ENCODE assay signal across 14 cellular contexts in the genomic region with DNA sequence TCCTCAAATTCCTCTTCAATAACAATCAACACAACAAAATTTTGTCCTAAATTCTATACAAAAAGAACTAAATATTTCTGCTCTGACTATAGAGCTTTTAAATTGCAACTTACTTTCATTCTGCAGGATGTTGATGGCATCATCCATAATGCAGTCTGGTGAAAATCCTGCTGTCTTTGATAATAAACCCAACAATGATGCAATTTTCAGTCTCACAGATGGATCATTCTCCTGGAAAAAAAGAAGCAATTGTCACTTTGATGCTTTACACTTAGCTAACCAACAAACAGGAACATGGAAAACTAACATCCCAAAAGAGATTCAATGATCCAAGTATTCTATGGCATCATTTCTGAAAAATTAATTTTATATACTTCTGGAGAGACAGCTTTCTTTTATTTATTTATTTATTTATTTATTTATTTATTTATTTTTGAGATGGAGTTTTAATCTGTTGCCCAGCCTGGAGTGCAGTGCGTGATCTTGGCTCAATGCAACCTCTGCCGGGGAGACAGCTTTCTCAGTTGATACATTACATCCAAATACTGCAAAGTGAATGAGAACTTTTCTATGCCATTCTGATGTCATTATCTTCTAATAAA. TPM values are rescaled to one million over a fixed set of nuclear protein-coding genes. Genes with fewer than 3 reads are reported as not detected.
DNase-seq lines count a peak whose midpoint lies in the region; ATAC-seq and TF ChIP-seq lines count a peak whose summit lies in the region.
"Had no signal": no experiment of that assay in that cellular context is flagged by ENCODE, and none has a peak within 500 bp of the region (broad histone marks: within the 10 kb centered on the region; RNA-seq: fewer than 3 reads in every experiment).

No MANE protein-coding gene starts in this region.

- CTCF ChIA-PET in SK-N-SH (lab: Yijun Ruan, JAX): interaction anchor here (0.6 to 1.7 kb wide), 2 partner anchors 9 to 18 kb away, joined by 3 to 4 read pairs; no protein-coding TSS in a partner anchor

- 73 to 79% methylated on average over 2 of the region's 2 CpGs for WGBS in GM23248 (ENCODE audit: low coverage in 1 of 2, low lambda C conversion rate in 2 of 2, missing lambda C conversion rate in 2 of 2), 2 experiments
- WGBS in SK-N-SH (ENCODE audit: low lambda C conversion rate): 97% methylated on average over 2 of the region's 2 CpGs

- H3K4me1 ChIP-seq in GM23248 (ENCODE audit: insufficient read depth) (no peaks in the 10 kb centered on the region), SK-N-SH (ENCODE audit: control insufficient read depth in 1 of 2, insufficient read depth in 2 of 2, low read depth in 1 of 2, low read length in 1 of 2) (no peaks in the 10 kb centered on the region)
- H3K4me1 ChIP-seq: HAP-1 had no signal

- no peaks in the 10 kb centered on the region for H4K20me1 ChIP-seq in GM23248 (ENCODE audit: insufficient read depth)
- H4K20me1 ChIP-seq in SK-N-SH (ENCODE audit: insufficient read depth): no peaks in the 10 kb centered on the region

- H3F3A ChIP-seq in GM23248 (ENCODE audit: insufficient read depth) (no peaks in the 10 kb centered on the region), SK-N-SH (replicated peaks; ENCODE audit: insufficient read depth) (peaks cover 3% of the 10 kb centered on the region)

- no peak overlapping the region for H3K4me3 ChIP-seq in GM23248
- H3K4me3 ChIP-seq in SK-N-SH (ENCODE audit: low read depth in 2 of 2, low read length in 1 of 2): no peak overlapping the region
- H3K4me3 ChIP-seq: GM12878, HAP-1 had no signal

- H3K79me2 ChIP-seq in GM23248 (ENCODE audit: insufficient read depth) (peaks cover 42% of the 10 kb centered on the region), SK-N-SH (ENCODE audit: insufficient read depth) (peaks cover 28% of the 10 kb centered on the region; the same call in 1 of the 2 replicates)

- H3K27me3 ChIP-seq in GM23248 (replicated peaks; ENCODE audit: insufficient read depth) (no peaks in the 10 kb centered on the region), SK-N-SH (ENCODE audit: insufficient read depth) (no peaks in the 10 kb centered on the region)

- peaks cover 30% of the 10 kb centered on the region for H3K36me3 ChIP-seq in GM23248 (ENCODE audit: low read depth)
- H3K36me3 ChIP-seq in SK-N-SH (replicated peaks in 1 of 2; ENCODE audit: control insufficient read depth in 1 of 2, insufficient read depth in 2 of 2, low read length in 1 of 2): peaks cover 13 to 46% of the 10 kb centered on the region in 2 experiments

- H3K9ac ChIP-seq in GM23248: no peak overlapping the region
- no peak overlapping the region for H3K9ac ChIP-seq in SK-N-SH

- H3K9me2 ChIP-seq in GM23248 (ENCODE audit: insufficient read depth) (no peaks in the 10 kb centered on the region), SK-N-SH (no peaks in the 10 kb centered on the region)

- DNase-seq in GM23248 (peak; percentile 42), amniotic epithelial cell (ENCODE audit: low read depth) (peak; percentile 53), globus pallidus (ENCODE audit: low spot score) (peak; percentile 47), A172 (ENCODE audit: low spot score) (no peak), SK-N-SH (no peak)
- DNase-seq: C1 segment of cervical spinal cord; CD4-positive, alpha-beta T cell; DMS79; HFFc6 had no signal

- TF ChIP-seq CTCF in SK-N-SH (IDR thresholded peaks at IDR 0.05): no peak

- no peak for ATAC-seq in GM18519 (IDR thresholded peaks at IDR 0.05; ENCODE audit: low FRiP score, unreplicated experiment)
- ATAC-seq in GM21390 (IDR thresholded peaks at IDR 0.05; ENCODE audit: unreplicated experiment): no peak
- ATAC-seq: GM12878 had no signal

- no peak for TF ChIP-seq RAD21 in SK-N-SH (IDR thresholded peaks at IDR 0.05; ENCODE audit: low read length)

- POLR2A ChIA-PET in SK-N-SH (lab: Yijun Ruan, JAX): interaction anchor here (0.6 to 1.1 kb wide), 2 partner anchors 11 to 354 kb away, joined by 3 read pairs; no protein-coding TSS in a partner anchor

- no peak overlapping the region for H3K4me2 ChIP-seq in GM23248 (ENCODE audit: unreplicated experiment)
- no peak overlapping the region for H3K4me2 ChIP-seq in SK-N-SH

- H3K9me3 ChIP-seq in GM23248 (ENCODE audit: low read depth) (no peaks in the 10 kb centered on the region), SK-N-SH (no peaks in the 10 kb centered on the region)
- H3K9me3 ChIP-seq: HAP-1 had no signal

- H2AFZ ChIP-seq in GM23248 (no peak overlapping the region), SK-N-SH (ENCODE audit: low read depth) (no peak overlapping the region)

- no peak overlapping the region for H3K27ac ChIP-seq in GM23248
- no peak overlapping the region for H3K27ac ChIP-seq in SK-N-SH (ENCODE audit: low read depth in 2 of 2, low read length in 1 of 2)

- in situ Hi-C loops in GM23248 (cut with MboI): no loop called here

- TF ChIP-seq EP300 in SK-N-SH (IDR thresholded peaks at IDR 0.05; ENCODE audit: borderline replicate concordance in 1 of 2, low read depth in 1 of 2, low read length in 1 of 2): no peak

TF ChIP-seq in SK-N-SH, 30 proteins besides CTCF, POLR2A, EP300 and RAD21:
- TF ChIP-seq SMC3 (IDR thresholded peaks at IDR 0.05; ENCODE audit: low read depth, low read length): no peak
- no peak for TF ChIP-seq CHD2 (IDR thresholded peaks at IDR 0.05; ENCODE audit: low read length, partially characterized antibody)
- TF ChIP-seq, protein P1, sequence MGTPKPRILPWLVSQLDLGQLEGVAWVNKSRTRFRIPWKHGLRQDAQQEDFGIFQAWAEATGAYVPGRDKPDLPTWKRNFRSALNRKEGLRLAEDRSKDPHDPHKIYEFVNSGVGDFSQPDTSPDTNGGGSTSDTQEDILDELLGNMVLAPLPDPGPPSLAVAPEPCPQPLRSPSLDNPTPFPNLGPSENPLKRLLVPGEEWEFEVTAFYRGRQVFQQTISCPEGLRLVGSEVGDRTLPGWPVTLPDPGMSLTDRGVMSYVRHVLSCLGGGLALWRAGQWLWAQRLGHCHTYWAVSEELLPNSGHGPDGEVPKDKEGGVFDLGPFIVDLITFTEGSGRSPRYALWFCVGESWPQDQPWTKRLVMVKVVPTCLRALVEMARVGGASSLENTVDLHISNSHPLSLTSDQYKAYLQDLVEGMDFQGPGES (IDR thresholded peaks at IDR 0.05; ENCODE audit: low read depth, low read length): no peak
- TF ChIP-seq, protein P2, sequence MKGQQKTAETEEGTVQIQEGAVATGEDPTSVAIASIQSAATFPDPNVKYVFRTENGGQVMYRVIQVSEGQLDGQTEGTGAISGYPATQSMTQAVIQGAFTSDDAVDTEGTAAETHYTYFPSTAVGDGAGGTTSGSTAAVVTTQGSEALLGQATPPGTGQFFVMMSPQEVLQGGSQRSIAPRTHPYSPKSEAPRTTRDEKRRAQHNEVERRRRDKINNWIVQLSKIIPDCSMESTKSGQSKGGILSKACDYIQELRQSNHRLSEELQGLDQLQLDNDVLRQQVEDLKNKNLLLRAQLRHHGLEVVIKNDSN (IDR thresholded peaks at IDR 0.05; ENCODE audit: borderline replicate concordance, low read depth): no peak
- TF ChIP-seq GATA2 (CRISPR knock-in tag; IDR thresholded peaks at IDR 0.05): no peak
- no peak for TF ChIP-seq RFX5 (IDR thresholded peaks at IDR 0.05; ENCODE audit: low read length)
- TF ChIP-seq, protein P3, sequence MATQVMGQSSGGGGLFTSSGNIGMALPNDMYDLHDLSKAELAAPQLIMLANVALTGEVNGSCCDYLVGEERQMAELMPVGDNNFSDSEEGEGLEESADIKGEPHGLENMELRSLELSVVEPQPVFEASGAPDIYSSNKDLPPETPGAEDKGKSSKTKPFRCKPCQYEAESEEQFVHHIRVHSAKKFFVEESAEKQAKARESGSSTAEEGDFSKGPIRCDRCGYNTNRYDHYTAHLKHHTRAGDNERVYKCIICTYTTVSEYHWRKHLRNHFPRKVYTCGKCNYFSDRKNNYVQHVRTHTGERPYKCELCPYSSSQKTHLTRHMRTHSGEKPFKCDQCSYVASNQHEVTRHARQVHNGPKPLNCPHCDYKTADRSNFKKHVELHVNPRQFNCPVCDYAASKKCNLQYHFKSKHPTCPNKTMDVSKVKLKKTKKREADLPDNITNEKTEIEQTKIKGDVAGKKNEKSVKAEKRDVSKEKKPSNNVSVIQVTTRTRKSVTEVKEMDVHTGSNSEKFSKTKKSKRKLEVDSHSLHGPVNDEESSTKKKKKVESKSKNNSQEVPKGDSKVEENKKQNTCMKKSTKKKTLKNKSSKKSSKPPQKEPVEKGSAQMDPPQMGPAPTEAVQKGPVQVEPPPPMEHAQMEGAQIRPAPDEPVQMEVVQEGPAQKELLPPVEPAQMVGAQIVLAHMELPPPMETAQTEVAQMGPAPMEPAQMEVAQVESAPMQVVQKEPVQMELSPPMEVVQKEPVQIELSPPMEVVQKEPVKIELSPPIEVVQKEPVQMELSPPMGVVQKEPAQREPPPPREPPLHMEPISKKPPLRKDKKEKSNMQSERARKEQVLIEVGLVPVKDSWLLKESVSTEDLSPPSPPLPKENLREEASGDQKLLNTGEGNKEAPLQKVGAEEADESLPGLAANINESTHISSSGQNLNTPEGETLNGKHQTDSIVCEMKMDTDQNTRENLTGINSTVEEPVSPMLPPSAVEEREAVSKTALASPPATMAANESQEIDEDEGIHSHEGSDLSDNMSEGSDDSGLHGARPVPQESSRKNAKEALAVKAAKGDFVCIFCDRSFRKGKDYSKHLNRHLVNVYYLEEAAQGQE (IDR thresholded peaks at IDR 0.05; ENCODE audit: low read depth, low read length): no peak
- TF ChIP-seq EZH2phosphoT487 (IDR thresholded peaks at IDR 0.05; ENCODE audit: borderline replicate concordance, low read depth): no peak
- TF ChIP-seq TAF1 (IDR thresholded peaks at IDR 0.05; ENCODE audit: borderline replicate concordance, low read depth, low read length): no peak
- no peak for TF ChIP-seq MEF2A (IDR thresholded peaks at IDR 0.05; ENCODE audit: borderline replicate concordance, low read depth)

RNA-seq across cellular contexts. Expression of a gene that starts 13.0 kb away (rescaled TPM):
- total RNA-seq in GM23248 (2014; rRNA removed; shearing (Covaris generic)): 27.3 and 29.3 TPM in 2 replicates
- 25.8 and 27.0 TPM in 2 replicates for polyA plus RNA-seq in GM23248 (2016; fragmentation: Nextera tagmentation; extraction: Ambion mirVana)
- total RNA-seq in A172 (2014; rRNA removed; shearing (Covaris generic)): 25.8 and 26.5 TPM in 2 replicates
- polyA plus RNA-seq in SK-N-SH (2012; rRNA removed): 23.0 and 30.0 TPM in 2 replicates
- polyA plus RNA-seq in SK-N-SH (2012; cell fraction: cytosol; rRNA removed): 13.5 and 16.9 TPM in 2 replicates
- polyA plus RNA-seq in SK-N-SH (2012; cell fraction: nucleus; rRNA removed): 73.0 and 105 TPM in 2 replicates

RNA-seq across cellular contexts. Expression of a gene that starts 41.6 kb away (rescaled TPM):
- total RNA-seq in GM23248 (2014; rRNA removed; shearing (Covaris generic)): 0.63 and 1.4 TPM in 2 replicates
- polyA plus RNA-seq in GM23248 (2016; fragmentation: Nextera tagmentation; extraction: Ambion mirVana) (0.85 and 1.0 TPM in 2 replicates), SK-N-SH (2012; rRNA removed) (0.25 and 0.32 TPM in 2 replicates)
- total RNA-seq in A172 (2014; rRNA removed; shearing (Covaris generic)): 0.09 TPM in 1 of 2 replicates, not detected in the other
- 0.36 and 0.41 TPM in 2 replicates for polyA plus RNA-seq in SK-N-SH (2012; cell fraction: cytosol; rRNA removed)
- polyA plus RNA-seq in SK-N-SH (2012; cell fraction: nucleus; rRNA removed): 0.21 and 0.23 TPM in 2 replicates
- total RNA-seq: B cell had no signal

Comparison
In these comparisons a context has a peak if more than half of its experiments do, and no peak if none do; other contexts are left out.
1. DNase-seq: peak in GM23248 (single experiment), amniotic epithelial cell (single experiment) and globus pallidus (single experiment); none in A172 (single experiment) and SK-N-SH (single experiment).